ENCODE assay signal across 8 cellular contexts in genomic region chr14:20614038-20614840, GRCh38. TPM values are rescaled to one million over a fixed set of nuclear protein-coding genes. Genes with fewer than 3 reads are reported as not detected.
A peak's percentile ranks its signal among the peaks of the same experiment; 100 is the strongest.
DNase-seq lines count a peak whose midpoint lies in the region; ATAC-seq, FAIRE-seq and TF ChIP-seq lines count a peak whose summit lies in the region.

No MANE protein-coding gene starts in this region.

- H4K20me1 ChIP-seq in Karpas-422 (ENCODE audit: insufficient read depth, low read depth, low read length), result no peaks in the 10 kb centered on the region

- peak overlapping the region; percentile 84 for H2AFZ ChIP-seq in Karpas-422 (ENCODE audit: low read length)

- FAIRE-seq in bronchial epithelial cell (lab: Jason Lieb, UNC) (no peak), GM12891 (lab: Jason Lieb, UNC) (no peak)

- WGBS in mesodermal cell (ENCODE audit: insufficient coverage in 2 of 2), 2 experiments, result 55 to 75% methylated on average over 3 to 8 of the region's 17 CpGs

- H3K4me1 Mint-ChIP-seq in activated CD4-positive, alpha-beta memory T cell treated with anti-CD3 and anti-CD28 coated beads for 36 hours (ENCODE audit: low read depth), result peaks cover 10% of the 10 kb centered on the region
- H3K4me1 Mint-ChIP-seq in activated CD4-positive, alpha-beta memory T cell treated with anti-CD3 and anti-CD28 coated beads, Interleukin-2, amount 10 ng/mL, durations not matched to agents 7 days and 5 days, result peaks cover 20% of the 10 kb centered on the region

- H3K79me2 ChIP-seq in Karpas-422 (ENCODE audit: low read length), result no peaks in the 10 kb centered on the region

- no peak for ATAC-seq in HG02610 (IDR thresholded peaks at IDR 0.05; ENCODE audit: unreplicated experiment)

- H3K4me1 ChIP-seq in Karpas-422 (ENCODE audit: low read length) (peaks cover 53% of the 10 kb centered on the region), mesodermal cell (ENCODE audit: control insufficient read depth, insufficient read depth, low read length, poor library complexity, severe bottlenecking) (peaks cover 6% of the 10 kb centered on the region)

- H3K27ac Mint-ChIP-seq in activated CD4-positive, alpha-beta memory T cell treated with anti-CD3 and anti-CD28 coated beads for 36 hours, result no peak overlapping the region
- H3K27ac Mint-ChIP-seq in activated CD4-positive, alpha-beta memory T cell treated with anti-CD3 and anti-CD28 coated beads, Interleukin-2, amount 10 ng/mL, durations not matched to agents 7 days and 5 days, result no peak overlapping the region

- H3K27me3 ChIP-seq in Karpas-422 (ENCODE audit: low read length) (no peaks in the 10 kb centered on the region), bronchial epithelial cell (ENCODE audit: control insufficient read depth, insufficient read depth, low read length) (no peaks in the 10 kb centered on the region)

- H3K4me2 ChIP-seq in Karpas-422 (ENCODE audit: low read depth, low read length, poor library complexity, severe bottlenecking), result peak overlapping the region; percentile 90

- H3K9me3 Mint-ChIP-seq in activated CD4-positive, alpha-beta memory T cell treated with anti-CD3 and anti-CD28 coated beads for 36 hours, result no peaks in the 10 kb centered on the region
- H3K9me3 Mint-ChIP-seq in activated CD4-positive, alpha-beta memory T cell treated with anti-CD3 and anti-CD28 coated beads, Interleukin-2, amount 10 ng/mL, durations not matched to agents 7 days and 5 days, result no peaks in the 10 kb centered on the region

- no peaks in the 10 kb centered on the region for H3K27me3 Mint-ChIP-seq in activated CD4-positive, alpha-beta memory T cell treated with anti-CD3 and anti-CD28 coated beads for 36 hours
- peaks cover 4% of the 10 kb centered on the region for H3K27me3 Mint-ChIP-seq in activated CD4-positive, alpha-beta memory T cell treated with anti-CD3 and anti-CD28 coated beads, Interleukin-2, amount 10 ng/mL, durations not matched to agents 7 days and 5 days

- H3K36me3 Mint-ChIP-seq in activated CD4-positive, alpha-beta memory T cell treated with anti-CD3 and anti-CD28 coated beads for 36 hours, result no peaks in the 10 kb centered on the region
- no peaks in the 10 kb centered on the region for H3K36me3 Mint-ChIP-seq in activated CD4-positive, alpha-beta memory T cell treated with anti-CD3 and anti-CD28 coated beads, Interleukin-2, amount 10 ng/mL, durations not matched to agents 7 days and 5 days (ENCODE audit: low read depth)

- H3K4me3 Mint-ChIP-seq in activated CD4-positive, alpha-beta memory T cell treated with anti-CD3 and anti-CD28 coated beads for 36 hours, result no peak overlapping the region
- no peak overlapping the region for H3K4me3 Mint-ChIP-seq in activated CD4-positive, alpha-beta memory T cell treated with anti-CD3 and anti-CD28 coated beads, Interleukin-2, amount 10 ng/mL, durations not matched to agents 7 days and 5 days

- CTCF ChIA-PET in activated CD4-positive, alpha-beta memory T cell treated with anti-CD3 and anti-CD28 coated beads for 36 hours (lab: Charles Lee), result interaction anchor here (0.6 to 2.5 kb wide), 12 partner anchors 8 to 286 kb away, joined by 3 to 31 read pairs (median 6); partner anchors contain the start of gene RNASE4
- CTCF ChIA-PET in activated CD4-positive, alpha-beta memory T cell treated with anti-CD3 and anti-CD28 coated beads, Interleukin-2, amount 10 ng/mL, durations not matched to agents 7 days and 5 days (lab: Charles Lee), result interaction anchor here (0.8 to 2.9 kb wide), 16 partner anchors 8 to 286 kb away, joined by 3 to 20 read pairs (median 5); partner anchors contain the start of genes PARP2, PNP and RNASE4

- POLR2A ChIA-PET in activated CD4-positive, alpha-beta memory T cell treated with anti-CD3 and anti-CD28 coated beads for 36 hours (lab: Charles Lee), result interaction anchor here (0.8 to 2.0 kb wide), 6 partner anchors 8 to 271 kb away, joined by 3 to 16 read pairs (median 8); partner anchors contain the start of gene PARP2
- POLR2A ChIA-PET in activated CD4-positive, alpha-beta memory T cell treated with anti-CD3 and anti-CD28 coated beads, Interleukin-2, amount 10 ng/mL, durations not matched to agents 7 days and 5 days (lab: Charles Lee), result interaction anchor here (1.0 to 3.5 kb wide), 10 partner anchors 9 to 272 kb away, joined by 3 to 17 read pairs (median 9); partner anchors contain the start of genes APEX1, OSGEP, PARP2 and PIP4P1

- H3K27ac ChIP-seq in Karpas-422 (ENCODE audit: low read length) (no peak overlapping the region), mesodermal cell (ENCODE audit: low read depth, low read length, severe bottlenecking) (peak overlapping the region; percentile 72)

- peak; percentile 35 for DNase-seq in activated CD4-positive, alpha-beta memory T cell treated with anti-CD3 and anti-CD28 coated beads for 36 hours
- DNase-seq in activated CD4-positive, alpha-beta memory T cell treated with anti-CD3 and anti-CD28 coated beads, Interleukin-2, amount 10 ng/mL, durations not matched to agents 7 days and 5 days, result no peak
- peak; percentile 59 for DNase-seq in Karpas-422
- DNase-seq in bronchial epithelial cell (ENCODE audit: low read depth), result peak; percentile 55
- no peak for DNase-seq in GM12891 (ENCODE audit: insufficient read length, low spot score)
- DNase-seq in EL, result no peak

- TF ChIP-seq POLR2A in GM12891 (IDR thresholded peaks at IDR 0.05; ENCODE audit: low read depth, low read length), result no peak

- intact Hi-C loops in activated CD4-positive, alpha-beta memory T cell treated with anti-CD3 and anti-CD28 coated beads for 36 hours (cut with micrococcal nuclease), result loop anchor here (5.0 kb wide), 3 partner anchors 122 to 258 kb away; partner anchors contain the start of gene RNASE6

- H3K36me3 ChIP-seq in Karpas-422 (ENCODE audit: insufficient read depth, low read length), result no peaks in the 10 kb centered on the region
- H3K36me3 ChIP-seq in bronchial epithelial cell (ENCODE audit: control insufficient read depth, insufficient read depth, low read length), result no peaks in the 10 kb centered on the region
- H3K36me3 ChIP-seq in mesodermal cell (ENCODE audit: control insufficient read depth, insufficient read depth, low read length), result no peaks in the 10 kb centered on the region

- H3K9ac ChIP-seq in Karpas-422 (ENCODE audit: low read length), result peak overlapping the region; percentile 63

- H3K9me3 ChIP-seq in Karpas-422 (ENCODE audit: low read length), result no peaks in the 10 kb centered on the region
- no peaks in the 10 kb centered on the region for H3K9me3 ChIP-seq in mesodermal cell (ENCODE audit: control insufficient read depth, low read length)

- peak overlapping the region; percentile 75 for H3K4me3 ChIP-seq in Karpas-422 (ENCODE audit: low read length)
- peak overlapping the region; percentile 63 for H3K4me3 ChIP-seq in bronchial epithelial cell (ENCODE audit: low read depth, low read length)
- peak overlapping the region; percentile 65 for H3K4me3 ChIP-seq in mesodermal cell (ENCODE audit: extremely low read depth, insufficient read depth, low read length, poor library complexity, severe bottlenecking)

- H3K9me2 ChIP-seq in Karpas-422 (replicated peaks; ENCODE audit: insufficient read depth, low read length), result no peaks in the 10 kb centered on the region

- no peak for TF ChIP-seq CTCF in bronchial epithelial cell (IDR thresholded peaks at IDR 0.05; ENCODE audit: insufficient read depth, low read length, severe bottlenecking)

TF ChIP-seq in GM12891, 5 proteins besides CTCF, POLR2A, EP300 and RAD21:
- TF ChIP-seq PAX5 (IDR thresholded peaks at IDR 0.05; ENCODE audit: insufficient read depth, low read length, severe bottlenecking), result no peak

RNA-seq across cellular contexts. Expression of gene RNASE12, which starts 23.1 kb away (rescaled TPM):
- not detected for total RNA-seq in activated CD4-positive, alpha-beta memory T cell treated with anti-CD3 and anti-CD28 coated beads for 36 hours
- not detected for total RNA-seq in activated CD4-positive, alpha-beta memory T cell treated with anti-CD3 and anti-CD28 coated beads, Interleukin-2, amount 10 ng/mL, durations not matched to agents 7 days and 5 days
- not detected in 2 replicates for total RNA-seq in Karpas-422 (2014; rRNA removed; shearing (Covaris generic); ENCODE audit: low replicate concordance)
- total RNA-seq in bronchial epithelial cell, result not detected in 2 replicates
- not detected for polyA plus RNA-seq in mesodermal cell (2013, experiment 1 of 2)
- not detected for polyA plus RNA-seq in mesodermal cell (2013, experiment 2 of 2)
- not detected for polyA plus RNA-seq in GM12891 (2012; ENCODE audit: low read depth, missing spikeins)

RNA-seq across cellular contexts. Expression of gene RNASE11, which starts 26.4 kb away (rescaled TPM):
- total RNA-seq in activated CD4-positive, alpha-beta memory T cell treated with anti-CD3 and anti-CD28 coated beads for 36 hours, result not detected
- not detected for total RNA-seq in activated CD4-positive, alpha-beta memory T cell treated with anti-CD3 and anti-CD28 coated beads, Interleukin-2, amount 10 ng/mL, durations not matched to agents 7 days and 5 days
- not detected in 2 replicates for total RNA-seq in Karpas-422 (2014; rRNA removed; shearing (Covaris generic); ENCODE audit: low replicate concordance)
- total RNA-seq in bronchial epithelial cell, result not detected in 2 replicates
- not detected for polyA plus RNA-seq in mesodermal cell (2013, experiment 1 of 2)
- polyA plus RNA-seq in mesodermal cell (2013, experiment 2 of 2), result not detected
- not detected for polyA plus RNA-seq in GM12891 (2012; ENCODE audit: low read depth, missing spikeins)

RNA-seq across cellular contexts. Expression of gene OR6S1, which starts 27.3 kb away (rescaled TPM):
- total RNA-seq in activated CD4-positive, alpha-beta memory T cell treated with anti-CD3 and anti-CD28 coated beads for 36 hours, result not detected
- total RNA-seq in activated CD4-positive, alpha-beta memory T cell treated with anti-CD3 and anti-CD28 coated beads, Interleukin-2, amount 10 ng/mL, durations not matched to agents 7 days and 5 days, result not detected
- not detected in 2 replicates for total RNA-seq in Karpas-422 (2014; rRNA removed; shearing (Covaris generic); ENCODE audit: low replicate concordance)
- total RNA-seq in bronchial epithelial cell, result not detected in 2 replicates
- polyA plus RNA-seq in mesodermal cell (2013, experiment 1 of 2), result not detected
- not detected for polyA plus RNA-seq in mesodermal cell (2013, experiment 2 of 2)
- polyA plus RNA-seq in GM12891 (2012; ENCODE audit: low read depth, missing spikeins), result not detected

RNA-seq across cellular contexts. Expression of gene RNASE9, which starts 53.4 kb away (rescaled TPM):
- total RNA-seq in activated CD4-positive, alpha-beta memory T cell treated with anti-CD3 and anti-CD28 coated beads for 36 hours, result not detected
- total RNA-seq in activated CD4-positive, alpha-beta memory T cell treated with anti-CD3 and anti-CD28 coated beads, Interleukin-2, amount 10 ng/mL, durations not matched to agents 7 days and 5 days, result not detected
- total RNA-seq in Karpas-422 (2014; rRNA removed; shearing (Covaris generic); ENCODE audit: low replicate concordance), result not detected in 2 replicates
- total RNA-seq in bronchial epithelial cell, result not detected in 2 replicates
- not detected for polyA plus RNA-seq in mesodermal cell (2013, experiment 1 of 2)
- not detected for polyA plus RNA-seq in mesodermal cell (2013, experiment 2 of 2)
- polyA plus RNA-seq in GM12891 (2012; ENCODE audit: low read depth, missing spikeins), result not detected

Comparison
In these comparisons a context has a peak if more than half of its experiments do, and no peak if none do; other contexts are left out.
1. DNase-seq: peak in activated CD4-positive, alpha-beta memory T cell treated with anti-CD3 and anti-CD28 coated beads for 36 hours (single experiment), Karpas-422 (single experiment) and bronchial epithelial cell (single experiment); none in activated CD4-positive, alpha-beta memory T cell treated with anti-CD3 and anti-CD28 coated beads, Interleukin-2, amount 10 ng/mL, durations not matched to agents 7 days and 5 days (single experiment), GM12891 (single experiment) and EL (single experiment).
2. Peak in every context shown above with its lines, with median percentiles within 50 percentile points of each other: H3K4me3 ChIP-seq.